Comparison of ENCODE assay signal across 1 cellular context in the genomic region with DNA sequence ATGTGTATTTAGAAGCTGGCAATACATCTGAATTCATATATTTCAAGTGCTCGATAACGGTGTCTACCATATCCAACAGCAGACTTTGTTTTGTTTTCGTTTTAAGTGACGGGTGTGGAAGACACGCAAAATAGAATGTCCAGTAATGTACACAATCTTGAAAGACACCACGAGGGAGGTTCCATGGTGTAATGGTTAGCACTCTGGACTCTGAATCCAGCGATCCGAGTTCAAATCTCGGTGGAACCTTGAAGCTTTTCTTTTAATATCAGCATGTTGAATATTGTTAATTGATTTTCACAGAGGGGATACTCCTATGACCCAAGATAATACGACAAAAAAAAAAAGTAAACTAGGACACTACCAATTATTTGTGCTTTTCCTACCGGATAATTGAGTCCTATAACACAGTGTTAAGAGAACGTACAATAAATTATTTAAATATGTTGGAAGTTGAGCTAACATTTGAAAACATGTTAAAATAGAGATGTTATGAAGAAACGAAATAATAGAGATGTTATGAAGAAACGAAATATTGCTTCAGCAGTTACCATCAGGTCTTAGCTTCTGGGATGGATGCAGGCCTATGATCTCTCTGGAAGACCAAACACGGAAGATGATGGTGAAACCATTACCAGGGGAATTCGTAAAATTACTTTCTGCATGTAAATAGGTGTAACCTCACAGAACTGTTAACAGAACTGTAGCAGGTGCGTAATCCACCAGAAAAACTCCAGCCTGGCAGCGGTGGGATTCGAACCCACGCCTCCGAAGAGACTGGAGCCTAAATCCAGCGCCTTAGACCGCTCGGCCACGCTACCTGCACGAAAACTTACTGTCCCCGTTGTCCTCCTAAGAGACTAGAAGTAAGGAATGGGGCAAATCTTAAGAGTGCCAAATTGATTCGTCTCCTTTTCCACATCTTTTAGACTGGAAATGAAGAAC.
TF ChIP-seq lines count a peak whose summit lies in the region.

No MANE protein-coding gene starts in this region.

TF ChIP-seq in Ishikawa, 13 proteins besides CTCF, POLR2A, EP300 and RAD21 (continued from another document):
- TF ChIP-seq, protein P1, sequence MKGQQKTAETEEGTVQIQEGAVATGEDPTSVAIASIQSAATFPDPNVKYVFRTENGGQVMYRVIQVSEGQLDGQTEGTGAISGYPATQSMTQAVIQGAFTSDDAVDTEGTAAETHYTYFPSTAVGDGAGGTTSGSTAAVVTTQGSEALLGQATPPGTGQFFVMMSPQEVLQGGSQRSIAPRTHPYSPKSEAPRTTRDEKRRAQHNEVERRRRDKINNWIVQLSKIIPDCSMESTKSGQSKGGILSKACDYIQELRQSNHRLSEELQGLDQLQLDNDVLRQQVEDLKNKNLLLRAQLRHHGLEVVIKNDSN (IDR thresholded peaks at IDR 0.05): 0 out of 2 replicates have a peak, but pooled peaks have one; percentile 6
- no peak for TF ChIP-seq TAF1 (IDR thresholded peaks at IDR 0.05; ENCODE audit: low read depth)
